ENCODE assay signal across 30 cellular contexts in the genomic region with DNA sequence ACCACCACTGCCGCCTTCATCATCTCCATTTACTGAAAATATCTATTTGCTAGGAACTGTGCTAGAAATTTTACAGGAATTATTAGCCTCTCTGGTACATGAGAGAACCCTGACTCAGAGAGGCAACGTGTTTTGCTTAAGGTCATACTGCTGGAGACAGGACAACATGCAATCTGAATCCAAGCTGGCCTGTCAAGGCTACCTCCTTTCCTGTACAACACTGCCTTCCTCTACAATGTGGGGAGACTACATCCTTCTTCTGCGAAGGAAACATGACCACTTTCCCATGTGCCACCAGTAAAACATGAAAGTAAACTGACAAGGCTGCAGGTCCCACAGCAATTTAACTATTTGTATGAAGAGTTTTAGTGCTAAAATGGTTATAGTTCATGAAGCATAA.
DNase-seq lines count a peak whose midpoint lies in the region; ATAC-seq and TF ChIP-seq lines count a peak whose summit lies in the region.
"Had no signal": no experiment of that assay in that cellular context is flagged by ENCODE, and none has a peak within 500 bp of the region (broad histone marks: within the 10 kb centered on the region; RNA-seq: fewer than 3 reads in every experiment).

No MANE protein-coding gene starts in this region.

- no peak overlapping the region for H2BK20ac ChIP-seq in IMR-90 (ENCODE audit: low read depth, low read length)

- no peak overlapping the region for H4K5ac ChIP-seq in IMR-90 (ENCODE audit: low read depth, low read length)

- CTCF ChIA-PET in IMR-90 (lab: Yijun Ruan, JAX): no interaction called here

- TF ChIP-seq POLR2A in IMR-90 (IDR thresholded peaks at IDR 0.05; ENCODE audit: low read depth, low read length) (no peak), gastrocnemius medialis (IDR thresholded peaks at IDR 0.05) (no peak)

- no peak for TF ChIP-seq RAD21 in IMR-90 (IDR thresholded peaks at IDR 0.05; ENCODE audit: low read length)

- no peak overlapping the region for H2BK5ac ChIP-seq in IMR-90 (ENCODE audit: low read depth, low read length, poor library complexity, severe bottlenecking)

- no TSS peak for BruUV-seq in IMR-90 (replicated peaks; lab: Mats Ljungman, UMichigan)

- H2AFZ ChIP-seq in IMR-90 (replicated peaks; ENCODE audit: low read length, poor library complexity): no peak overlapping the region
- H2AFZ ChIP-seq: PC-9 had no signal

- no peak overlapping the region for H3K18ac ChIP-seq in IMR-90 (ENCODE audit: low read depth, low read length)

- H3K27ac ChIP-seq in IMR-90 (ENCODE audit: insufficient read depth, low read length): no peak overlapping the region
- peak overlapping the region in 3 of 4 donors; percentile 21 to 63 (median 33) for H3K27ac ChIP-seq in gastrocnemius medialis
- H3K27ac ChIP-seq: 22Rv1, pancreas, PC-9, right atrium auricular region had no signal

- H3K14ac ChIP-seq in IMR-90 (replicated peaks; ENCODE audit: low read depth, low read length): 0 out of 2 replicates have a peak overlapping the region, but pooled peaks have one; percentile 62

- no peaks in the 10 kb centered on the region for H3K79me1 ChIP-seq in IMR-90 (ENCODE audit: low read depth in 1 of 2, low read length in 2 of 2)

- intact Hi-C loops in IMR-90 (cut with micrococcal nuclease): loop anchor here (5.0 kb wide), 5 partner anchors 82 to 382 kb away; no protein-coding TSS in a partner anchor
- intact Hi-C loops in gastrocnemius medialis (cut with DNase I; ENCODE audit: low total_unique reads): loop anchor here (5.0 to 10.0 kb wide), 5 partner anchors 87 to 382 kb away; no protein-coding TSS in a partner anchor

- no peak overlapping the region for H3K56ac ChIP-seq in IMR-90 (ENCODE audit: extremely low read depth, insufficient read depth, low read length)

- no peak overlapping the region; the same call in 1 of the 2 replicates for H2AK5ac ChIP-seq in IMR-90 (ENCODE audit: low read depth, low read length)

- no peaks in the 10 kb centered on the region for H3K27me3 ChIP-seq in IMR-90 (ENCODE audit: control insufficient read depth, insufficient read depth, low read length)
- no peaks in the 10 kb centered on the region for H3K27me3 ChIP-seq in gastrocnemius medialis
- H3K27me3 ChIP-seq: esophagus squamous epithelium, gastroesophageal sphincter, pancreas, right atrium auricular region, tibial nerve had no signal

- no peak overlapping the region for H3K4ac ChIP-seq in IMR-90 (ENCODE audit: low read depth, low read length)

- H3K27ac Mint-ChIP-seq in T-helper 2 cell treated with Interferon-gamma antibody and Interleukin-4, amounts not matched to agents 5 μg/mL and 100 μg/mL, for 36 hours: no peak overlapping the region
- H3K27ac Mint-ChIP-seq in activated naive CD8-positive, alpha-beta T cell treated with anti-CD3 and anti-CD28 coated beads for 36 hours: peak overlapping the region; percentile 90
- H3K27ac Mint-ChIP-seq: activated T-helper 1 cell treated with anti-CD3 and anti-CD28 coated beads, Interleukin-12 subunit alpha, Interleukin-12 subunit beta, Interleukin-2, Interleukin-4 antibody, amounts not matched to agents 30 ng/mL and 10 ng/mL and 1 ng/mL, durations not matched to agents 14 hours and 24 hours and 36 hours; endodermal cell; nephron progenitor cell had no signal

- in situ Hi-C loops in IMR-90 (cut with MboI; ENCODE audit: low sequenced_read_pairs): loop anchor here (10.0 kb wide), 2 partner anchors 121 to 199 kb away; a partner anchor contains a TSS
- in situ Hi-C loops in gastrocnemius medialis (cut with MboI; ENCODE audit: low sequenced_read_pairs in 4 of 4): loop anchor here in 3 of 4 donors (5.0 to 10.0 kb wide), 5 partner anchors 189 to 379 kb away; no protein-coding TSS in a partner anchor

- no peak overlapping the region for H2BK15ac ChIP-seq in IMR-90 (ENCODE audit: low read depth, low read length)

- H3K23ac ChIP-seq in IMR-90 (ENCODE audit: low read depth, low read length): no peak overlapping the region

- TF ChIP-seq CTCF in IMR-90 (conservative IDR thresholded peaks at IDR 0.05; ENCODE audit: low read depth, low read length) (no peak), gastrocnemius medialis (IDR thresholded peaks at IDR 0.05 in 4 of 5, conservative IDR thresholded peaks at IDR 0.05 in 1 of 5) (no peak)

- ATAC-seq in IMR-90 (ENCODE audit: low read depth) (no peak), gastrocnemius medialis (peak; percentile 80 to 81), HG03457 (IDR thresholded peaks at IDR 0.05; ENCODE audit: unreplicated experiment) (no peak)
- ATAC-seq: gastroesophageal sphincter, K562, pancreas had no signal

- H3K9me3 Mint-ChIP-seq in T-helper 2 cell treated with Interferon-gamma antibody and Interleukin-4, amounts not matched to agents 5 μg/mL and 100 μg/mL, for 36 hours: peaks cover 2% of the 10 kb centered on the region
- peaks cover 12% of the 10 kb centered on the region for H3K9me3 Mint-ChIP-seq in activated naive CD8-positive, alpha-beta T cell treated with anti-CD3 and anti-CD28 coated beads for 36 hours
- H3K9me3 Mint-ChIP-seq: endodermal cell had no signal

- H3K36me3 Mint-ChIP-seq in T-helper 2 cell treated with Interferon-gamma antibody and Interleukin-4, amounts not matched to agents 5 μg/mL and 100 μg/mL, for 36 hours (ENCODE audit: low read depth): peaks cover 16% of the 10 kb centered on the region
- peaks cover 60% of the 10 kb centered on the region for H3K36me3 Mint-ChIP-seq in activated naive CD8-positive, alpha-beta T cell treated with anti-CD3 and anti-CD28 coated beads for 36 hours

- peak overlapping the region; percentile 9 for H3K4me3 Mint-ChIP-seq in T-helper 2 cell treated with Interferon-gamma antibody and Interleukin-4, amounts not matched to agents 5 μg/mL and 100 μg/mL, for 36 hours
- peak overlapping the region; percentile 41 for H3K4me3 Mint-ChIP-seq in activated naive CD8-positive, alpha-beta T cell treated with anti-CD3 and anti-CD28 coated beads for 36 hours
- H3K4me3 Mint-ChIP-seq: activated T-helper 1 cell treated with anti-CD3 and anti-CD28 coated beads, Interleukin-12 subunit alpha, Interleukin-12 subunit beta, Interleukin-2, Interleukin-4 antibody, amounts not matched to agents 30 ng/mL and 10 ng/mL and 1 ng/mL, durations not matched to agents 14 hours and 24 hours and 36 hours; endodermal cell; nephron progenitor cell had no signal

- peaks cover 15% of the 10 kb centered on the region for H3K27me3 Mint-ChIP-seq in T-helper 2 cell treated with Interferon-gamma antibody and Interleukin-4, amounts not matched to agents 5 μg/mL and 100 μg/mL, for 36 hours (ENCODE audit: low read depth)
- H3K27me3 Mint-ChIP-seq in activated naive CD8-positive, alpha-beta T cell treated with anti-CD3 and anti-CD28 coated beads for 36 hours: no peaks in the 10 kb centered on the region

- H3K4me1 ChIP-seq in IMR-90 (ENCODE audit: control insufficient read depth, insufficient read depth, low read length) (peaks cover 12% of the 10 kb centered on the region), gastrocnemius medialis (peaks cover 38 to 42% of the 10 kb centered on the region in 2 donors)
- H3K4me1 ChIP-seq: pancreas had no signal

- peaks cover 53% of the 10 kb centered on the region for H3K4me1 Mint-ChIP-seq in T-helper 2 cell treated with Interferon-gamma antibody and Interleukin-4, amounts not matched to agents 5 μg/mL and 100 μg/mL, for 36 hours (ENCODE audit: low read depth)
- peaks cover 89% of the 10 kb centered on the region for H3K4me1 Mint-ChIP-seq in activated naive CD8-positive, alpha-beta T cell treated with anti-CD3 and anti-CD28 coated beads for 36 hours
- H3K4me1 Mint-ChIP-seq: endodermal cell had no signal

- H3K4me3 ChIP-seq in IMR-90 (ENCODE audit: insufficient read depth, low read depth, low read length) (no peak overlapping the region), gastrocnemius medialis (no peak overlapping the region)
- H3K4me3 ChIP-seq: coronary artery, esophagus squamous epithelium, gastroesophageal sphincter, K562, pancreas, PC-9, right atrium auricular region, tibial nerve had no signal

- H4K20me1 ChIP-seq in IMR-90 (ENCODE audit: insufficient read depth, low read length): no peaks in the 10 kb centered on the region

- 60% methylated on average over 1 of the region's 3 CpGs; no CpG with 5 or more reads in 1 of the 2 experiments for WGBS in IMR-90 (ENCODE audit: extremely low coverage in 2 of 2, insufficient read length in 1 of 2), 2 experiments

- H3K36me3 ChIP-seq in IMR-90 (ENCODE audit: control insufficient read depth, insufficient read depth, low read length) (no peaks in the 10 kb centered on the region), gastrocnemius medialis (no peaks in the 10 kb centered on the region)
- H3K36me3 ChIP-seq: esophagus squamous epithelium, gastroesophageal sphincter, pancreas, right atrium auricular region, tibial nerve had no signal

- no peak overlapping the region for H2BK120ac ChIP-seq in IMR-90 (ENCODE audit: low read depth, low read length)

- DNase-seq in T-helper 2 cell treated with Interferon-gamma antibody and Interleukin-4, amounts not matched to agents 5 μg/mL and 100 μg/mL, for 36 hours (ENCODE audit: low spot score): no peak
- DNase-seq in T-helper 2 cell (no peak), IMR-90 (no peak), gastrocnemius medialis (peak; percentile 34 to 48), HCEC 1CT (no peak), KG1 (lab: John Stamatoyannopoulos, UW) (no peak)
- no peak for DNase-seq in activated naive CD8-positive, alpha-beta T cell treated with anti-CD3 and anti-CD28 coated beads for 36 hours
- DNase-seq: amniotic stem cell; endodermal cell; esophagus squamous epithelium; GDM1; NCI-H146; NCI-H2171; NCI-H510A treated with DMSO at 0.1 percent for 48 hours; nephron progenitor cell; NK-92 treated with Interleukin-12 subunit alpha and Interleukin-12 subunit beta, amount 100 ng/mL, for 24 hours; pancreas; PC-9; SHP77; stimulated activated CD4-positive, alpha-beta T cell treated with anti-CD3 and anti-CD28 coated beads, Interleukin-12 subunit alpha, Interleukin-12 subunit beta, amount 100 ng/mL, for 4 hours; stimulated activated CD4-positive, alpha-beta T cell treated with anti-CD3 and anti-CD28 coated beads, Interleukin-4, amount 100 ng/mL, for 24 hours; stimulated activated naive CD4-positive, alpha-beta T cell treated with Interleukin-2 at 50 U/mL for 16 hours had no signal

- no peak overlapping the region for H4K8ac ChIP-seq in IMR-90 (ENCODE audit: low read depth in 2 of 2, low read length in 2 of 2)

- dilution Hi-C loops in IMR-90 (cut with HindIII; ENCODE audit: low sequenced_read_pairs, unreplicated experiment): no loop called here

- no peaks in the 10 kb centered on the region for H3K9me3 ChIP-seq in IMR-90 (ENCODE audit: control insufficient read depth, insufficient read depth, low read length)
- no peaks in the 10 kb centered on the region for H3K9me3 ChIP-seq in gastrocnemius medialis
- H3K9me3 ChIP-seq: esophagus squamous epithelium, gastroesophageal sphincter, pancreas, right atrium auricular region, tibial nerve had no signal

- no peak overlapping the region for H3K9ac ChIP-seq in IMR-90 (ENCODE audit: low read depth, low read length)

- H4K91ac ChIP-seq in IMR-90 (ENCODE audit: insufficient read depth, low read depth, low read length): no peak overlapping the region

- peaks cover 18% of the 10 kb centered on the region for H3K9me1 ChIP-seq in IMR-90 (ENCODE audit: insufficient read depth, low read length)

- POLR2A ChIA-PET in IMR-90 (lab: Charles Lee; ENCODE audit: unreplicated experiment): no interaction called here

- no peak overlapping the region for H3K4me2 ChIP-seq in IMR-90 (ENCODE audit: low read depth, low read length)
- H3K4me2 ChIP-seq: PC-9 had no signal

- no peak overlapping the region for H2AK9ac ChIP-seq in IMR-90 (replicated peaks; ENCODE audit: low read depth, low read length, poor library complexity)

Comparison
In these comparisons a context has a peak if more than half of its experiments do, and no peak if none do; other contexts are left out.
1. DNase-seq: peak in gastrocnemius medialis (2 of 2); none in T-helper 2 cell treated with Interferon-gamma antibody and Interleukin-4, amounts not matched to agents 5 μg/mL and 100 μg/mL, for 36 hours (single experiment), T-helper 2 cell (0 of 5), IMR-90 (single experiment), activated naive CD8-positive, alpha-beta T cell treated with anti-CD3 and anti-CD28 coated beads for 36 hours (single experiment), HCEC 1CT (single experiment) and KG1 (single experiment).
2. ATAC-seq: peak in gastrocnemius medialis (2 of 2); none in IMR-90 (single experiment) and HG03457 (single experiment).